12 cellular contexts compared by ENCODE assay signal in genomic region chr15:58357529-58358476, GRCh38.
DNase-seq lines count a peak whose midpoint lies in the region; ATAC-seq and TF ChIP-seq lines count a peak whose summit lies in the region.
"Had no signal": no experiment of that assay in that cellular context is flagged by ENCODE, and none has a peak within 500 bp of the region (broad histone marks: within the 10 kb centered on the region; RNA-seq: fewer than 3 reads in every experiment).

No MANE protein-coding gene starts in this region.

- no peak overlapping the region for H3K27ac ChIP-seq in CD8-positive, alpha-beta memory T cell (ENCODE audit: low read depth, low read length)
- H3K27ac ChIP-seq in mesenchymal stem cell (ENCODE audit: low read length, poor library complexity, severe bottlenecking) (no peak overlapping the region), PC-3 (ENCODE audit: low read length) (no peak overlapping the region)

- POLR2A ChIA-PET in CD8-positive, alpha-beta memory T cell (lab: Charles Lee), result no interaction called here
- POLR2A ChIA-PET in PC-3 (lab: Charles Lee; ENCODE audit: unreplicated experiment), result no interaction called here

- H3K36me3 ChIP-seq in CD8-positive, alpha-beta memory T cell (ENCODE audit: insufficient read depth, low read length), result no peaks in the 10 kb centered on the region
- H3K36me3 ChIP-seq in mesenchymal stem cell (ENCODE audit: control insufficient read depth in 1 of 2, insufficient read depth in 2 of 2, low read depth in 1 of 2, low read length in 2 of 2), result no peaks in the 10 kb centered on the region
- no peaks in the 10 kb centered on the region for H3K36me3 ChIP-seq in PC-3 (ENCODE audit: low read depth, low read length)
- H3K36me3 ChIP-seq: MG63 had no signal

- H2BK12ac ChIP-seq in mesenchymal stem cell (ENCODE audit: low read length in 2 of 2), result peak overlapping the region in 1 of 2 experiments; percentile 45

- peaks cover 14 to 26% (median 24%) of the 10 kb centered on the region in 3 donors for H3K4me1 Mint-ChIP-seq in CD8-positive, alpha-beta memory T cell
- peaks cover 53% of the 10 kb centered on the region for H3K4me1 Mint-ChIP-seq in activated naive CD8-positive, alpha-beta T cell treated with anti-CD3 and anti-CD28 coated beads, Interleukin-2, amount 50 U/mL, for 24 hours

- no peaks in the 10 kb centered on the region for H3K9me2 ChIP-seq in PC-3 (replicated peaks; ENCODE audit: low read length)

- peaks cover 3 to 18% of the 10 kb centered on the region in 2 donors for H3K27me3 Mint-ChIP-seq in CD8-positive, alpha-beta memory T cell
- H3K27me3 Mint-ChIP-seq in activated naive CD8-positive, alpha-beta T cell treated with anti-CD3 and anti-CD28 coated beads, Interleukin-2, amount 50 U/mL, for 24 hours, result no peaks in the 10 kb centered on the region

- peak in 2 of 5 donors; percentile 7 to 74 for DNase-seq in CD8-positive, alpha-beta memory T cell
- DNase-seq in SW480 (ENCODE audit: low spot score) (peak; percentile 67), mesenchymal stem cell (peak; percentile 74), left lobe of liver (ENCODE audit: low spot score) (no peak), PC-3 (no peak), GM13976 (ENCODE audit: low spot score) (no peak)
- peak; percentile 50 for DNase-seq in activated naive CD8-positive, alpha-beta T cell treated with anti-CD3 and anti-CD28 coated beads, Interleukin-2, amount 50 U/mL, for 24 hours
- DNase-seq: hippocampal formation, MG63, NCI-H526 treated with DMSO at 0.1 percent for 48 hours had no signal

- H2BK120ac ChIP-seq in mesenchymal stem cell (ENCODE audit: low read depth, low read length), result no peak overlapping the region

- H3K79me1 ChIP-seq in mesenchymal stem cell (replicated peaks; ENCODE audit: low read length, poor library complexity, severe bottlenecking), result no peaks in the 10 kb centered on the region

- H3F3A ChIP-seq in PC-3 (ENCODE audit: low read length, unreplicated experiment), result no peaks in the 10 kb centered on the region

- peak; percentile 89 for ATAC-seq in activated naive CD8-positive, alpha-beta T cell treated with anti-CD3 and anti-CD28 coated beads, Interleukin-2, amount 50 U/mL, for 24 hours
- no peak for ATAC-seq in left lobe of liver
- ATAC-seq in HG03460 (IDR thresholded peaks at IDR 0.05; ENCODE audit: unreplicated experiment), result no peak
- ATAC-seq in PC-3, result no peak

- H2BK15ac ChIP-seq in mesenchymal stem cell (ENCODE audit: low read depth, poor library complexity, severe bottlenecking), result peak overlapping the region; percentile 7

- TF ChIP-seq CTCF in PC-3 (conservative IDR thresholded peaks at IDR 0.05; ENCODE audit: low read depth, low read length) (no peak), GM13976 (IDR thresholded peaks at IDR 0.05; ENCODE audit: borderline replicate concordance, control extremely low read depth, extremely low read depth, insufficient read depth, missing control alignments) (no peak)

- intact Hi-C loops in PC-3 (cut with micrococcal nuclease), result no loop called here

- no peak overlapping the region for H4K8ac ChIP-seq in mesenchymal stem cell (ENCODE audit: low read length)

- H3K36me3 Mint-ChIP-seq in CD8-positive, alpha-beta memory T cell, result no peaks in the 10 kb centered on the region
- H3K36me3 Mint-ChIP-seq in activated naive CD8-positive, alpha-beta T cell treated with anti-CD3 and anti-CD28 coated beads, Interleukin-2, amount 50 U/mL, for 24 hours (ENCODE audit: low read depth), result no peaks in the 10 kb centered on the region

- H3K14ac ChIP-seq in mesenchymal stem cell (ENCODE audit: low read length in 2 of 2), result no peak overlapping the region

- no peaks in the 10 kb centered on the region for H3K79me2 ChIP-seq in PC-3 (ENCODE audit: low read length)

- H3K4me3 ChIP-seq in CD8-positive, alpha-beta memory T cell (ENCODE audit: low read length), result peak overlapping the region; percentile 12
- H3K4me3 ChIP-seq in mesenchymal stem cell (ENCODE audit: insufficient read depth in 1 of 2, low read depth in 1 of 2, low read length in 2 of 2) (no peak overlapping the region), PC-3 (ENCODE audit: low read length) (no peak overlapping the region)
- H3K4me3 ChIP-seq: MG63, smooth muscle cell had no signal

- peak overlapping the region; percentile 27 to 29 for H3K4ac ChIP-seq in mesenchymal stem cell (ENCODE audit: low read depth in 1 of 2, low read length in 2 of 2)

- WGBS in mesenchymal stem cell, result 75% methylated on average over 9 of the region's 9 CpGs

- peak overlapping the region; percentile 56 for H4K91ac ChIP-seq in mesenchymal stem cell (ENCODE audit: low read length)

- H3K23ac ChIP-seq in mesenchymal stem cell (ENCODE audit: low read length in 2 of 2), result no peak overlapping the region

- H4K20me1 ChIP-seq in PC-3 (ENCODE audit: low read length), result no peaks in the 10 kb centered on the region

- no peak overlapping the region for H2BK5ac ChIP-seq in mesenchymal stem cell (ENCODE audit: low read depth, low read length, poor library complexity, severe bottlenecking)

- H3K27me3 ChIP-seq in CD8-positive, alpha-beta memory T cell (ENCODE audit: insufficient read depth, low read length, poor library complexity, severe bottlenecking), result no peaks in the 10 kb centered on the region
- peaks cover 4 to 57% of the 10 kb centered on the region in 2 experiments for H3K27me3 ChIP-seq in mesenchymal stem cell (ENCODE audit: control insufficient read depth in 1 of 2, insufficient read depth in 1 of 2, low read length in 2 of 2)
- no peaks in the 10 kb centered on the region for H3K27me3 ChIP-seq in PC-3 (ENCODE audit: low read length)
- H3K27me3 ChIP-seq: MG63 had no signal

- peak overlapping the region in 1 of 7 donors; percentile 33 for H3K4me3 Mint-ChIP-seq in CD8-positive, alpha-beta memory T cell
- peak overlapping the region; percentile 25 for H3K4me3 Mint-ChIP-seq in activated naive CD8-positive, alpha-beta T cell treated with anti-CD3 and anti-CD28 coated beads, Interleukin-2, amount 50 U/mL, for 24 hours

- H2AFZ ChIP-seq in mesenchymal stem cell (ENCODE audit: low read depth, low read length) (no peak overlapping the region), PC-3 (ENCODE audit: low read length) (no peak overlapping the region)

- CTCF ChIA-PET in CD8-positive, alpha-beta memory T cell (lab: Charles Lee), result no interaction called here
- CTCF ChIA-PET in PC-3 (lab: Charles Lee), result no interaction called here

- peaks cover 22% of the 10 kb centered on the region for H3K4me1 ChIP-seq in CD8-positive, alpha-beta memory T cell (ENCODE audit: insufficient read depth, low read length)
- H3K4me1 ChIP-seq in mesenchymal stem cell (ENCODE audit: control insufficient read depth, insufficient read depth, low read depth, low read length), result peaks cover 4% of the 10 kb centered on the region
- H3K4me1 ChIP-seq in PC-3 (ENCODE audit: insufficient read depth, low read length), result peaks cover 20% of the 10 kb centered on the region

- no peaks in the 10 kb centered on the region for H3K9me3 ChIP-seq in CD8-positive, alpha-beta memory T cell (ENCODE audit: low read length)
- H3K9me3 ChIP-seq in mesenchymal stem cell (ENCODE audit: control insufficient read depth, low read length) (no peaks in the 10 kb centered on the region), PC-3 (ENCODE audit: low read length) (no peaks in the 10 kb centered on the region)
- H3K9me3 ChIP-seq: MG63 had no signal

- H2AK5ac ChIP-seq in mesenchymal stem cell (ENCODE audit: low read length, severe bottlenecking), result no peak overlapping the region

- H3K27ac Mint-ChIP-seq in CD8-positive, alpha-beta memory T cell, result peak overlapping the region in 6 of 8 donors; percentile 1 to 52 (median 15)
- H3K27ac Mint-ChIP-seq in activated naive CD8-positive, alpha-beta T cell treated with anti-CD3 and anti-CD28 coated beads, Interleukin-2, amount 50 U/mL, for 24 hours, result peak overlapping the region; percentile 80

- H3K18ac ChIP-seq in mesenchymal stem cell (ENCODE audit: low read depth in 1 of 2, low read length in 2 of 2), result peak overlapping the region; percentile 8 to 63

- H3K9me3 Mint-ChIP-seq in CD8-positive, alpha-beta memory T cell, result no peaks in the 10 kb centered on the region
- H3K9me3 Mint-ChIP-seq in activated naive CD8-positive, alpha-beta T cell treated with anti-CD3 and anti-CD28 coated beads, Interleukin-2, amount 50 U/mL, for 24 hours, result no peaks in the 10 kb centered on the region

- BruUV-seq in PC-3 (replicated peaks; lab: Mats Ljungman, UMichigan), result no TSS peak

- H3K9ac ChIP-seq in mesenchymal stem cell (ENCODE audit: low read length) (no peak overlapping the region), PC-3 (ENCODE audit: low read length) (no peak overlapping the region)

- in situ Hi-C loops in GM13976 (cut with MboI; ENCODE audit: low sequenced_read_pairs, unreplicated experiment), result no loop called here

- H3K4me2 ChIP-seq in mesenchymal stem cell (ENCODE audit: low read length, poor library complexity, severe bottlenecking) (no peak overlapping the region), PC-3 (ENCODE audit: low read length) (no peak overlapping the region)
- H3K4me2 ChIP-seq: smooth muscle cell had no signal

Comparison
In these comparisons a context has a peak if more than half of its experiments do, and no peak if none do; other contexts are left out.
1. DNase-seq: peak in SW480 (single experiment), activated naive CD8-positive, alpha-beta T cell treated with anti-CD3 and anti-CD28 coated beads, Interleukin-2, amount 50 U/mL, for 24 hours (single experiment) and mesenchymal stem cell (single experiment); none in left lobe of liver (single experiment), PC-3 (single experiment) and GM13976 (single experiment).